In genomic region chrX:75038925-75039324, GRCh38 we compare ENCODE assay signal across 9 cellular contexts.
A peak's percentile ranks its signal among the peaks of the same experiment; 100 is the strongest.
DNase-seq lines count a peak whose midpoint lies in the region; TF ChIP-seq lines count a peak whose summit lies in the region.
"Had no signal": no experiment of that assay in that cellular context is flagged by ENCODE, and none has a peak within 500 bp of the region (broad histone marks: within the 10 kb centered on the region; RNA-seq: fewer than 3 reads in every experiment).

No MANE protein-coding gene starts in this region.

- TF ChIP-seq CTCF in AG04449 (IDR thresholded peaks at IDR 0.05; ENCODE audit: insufficient read depth, low read length, missing control alignments) (peak; percentile 4), epithelial cell of esophagus (IDR thresholded peaks at IDR 0.05; ENCODE audit: insufficient read depth, low read depth, low read length, missing control alignments) (no peak)

- in situ Hi-C loops in G401 (cut with HindIII; ENCODE audit: low sequenced_read_pairs): no loop called here

- CTCF ChIA-PET in AG04449 (lab: Yijun Ruan, JAX): no interaction called here

- no peaks in the 10 kb centered on the region for H3K36me3 ChIP-seq in H7 (replicated peaks; ENCODE audit: control insufficient read depth, insufficient read depth, low read length)

- H3K27ac ChIP-seq in caudate nucleus (ENCODE audit: low read depth, low read length): no peak overlapping the region
- no peak overlapping the region for H3K27ac ChIP-seq in substantia nigra (ENCODE audit: low read depth, low read length, poor library complexity, severe bottlenecking)

- no peak for DNase-seq in AG04449 (ENCODE audit: low read depth, low spot score)
- DNase-seq in G401 (ENCODE audit: low spot score): peak; percentile 2
- DNase-seq in NCI-H748 treated with DMSO at 0.1 percent for 48 hours (lab: John Stamatoyannopoulos, UW): peak; percentile 3
- peak; percentile 7 for DNase-seq in epithelial cell of esophagus (ENCODE audit: low read depth)
- DNase-seq in midbrain (lab: John Stamatoyannopoulos, UW): no peak
- DNase-seq in caudate nucleus (lab: John Stamatoyannopoulos, UW): no peak
- DNase-seq in H7: no peak
- DNase-seq in substantia nigra (lab: John Stamatoyannopoulos, UW): no peak
- DNase-seq: T-helper 9 cell had no signal

- no peaks in the 10 kb centered on the region for H3K27me3 ChIP-seq in H7 (ENCODE audit: control insufficient read depth, insufficient read depth, low read length)

- POLR2A ChIA-PET in AG04449 (lab: Yijun Ruan, JAX): no interaction called here

- H3K4me3 ChIP-seq in AG04449 (ENCODE audit: low read depth, low read length) (no peak overlapping the region), epithelial cell of esophagus (ENCODE audit: low read length) (no peak overlapping the region), H7 (ENCODE audit: insufficient read depth, low read depth, low read length) (no peak overlapping the region)

Comparison
In these comparisons a context has a peak if more than half of its experiments do, and no peak if none do; other contexts are left out.
1. DNase-seq: peak in G401 (single experiment), NCI-H748 treated with DMSO at 0.1 percent for 48 hours (single experiment) and epithelial cell of esophagus (single experiment); none in AG04449 (single experiment), midbrain (single experiment), caudate nucleus (0 of 61), H7 (single experiment) and substantia nigra (0 of 49).